Comparison of ENCODE assay signal across 1 cellular context in genomic region chr9:35741740-35742139, GRCh38.
A peak's percentile ranks its signal among the peaks of the same experiment; 100 is the strongest.
TF ChIP-seq lines count a peak whose summit lies in the region.

No MANE protein-coding gene starts in this region.

TF ChIP-seq in HepG2, 621 proteins besides CTCF, POLR2A, EP300 and RAD21:
- TF ChIP-seq POGZ (CRISPR knock-in tag; IDR thresholded peaks at IDR 0.05): no peak
- TF ChIP-seq MEIS1 (CRISPR knock-in tag; IDR thresholded peaks at IDR 0.05; ENCODE audit: borderline replicate concordance): no peak
- no peak for TF ChIP-seq NR2F2 (IDR thresholded peaks at IDR 0.05; ENCODE audit: borderline replicate concordance, low read depth)
- TF ChIP-seq RBFOX2 (IDR thresholded peaks at IDR 0.05; ENCODE audit: low read depth, low read length): peak; percentile 49; the same call in 1 of the 2 replicates
- no peak for TF ChIP-seq ZNF275 (CRISPR knock-in tag; IDR thresholded peaks at IDR 0.05; ENCODE audit: borderline replicate concordance)
- no peak for TF ChIP-seq TFDP1 (CRISPR knock-in tag; IDR thresholded peaks at IDR 0.05; ENCODE audit: borderline replicate concordance)
